Comparison of ENCODE assay signal across 9 cellular contexts in genomic region chr7:29146082-29146706, GRCh38. TPM values are rescaled to one million over a fixed set of nuclear protein-coding genes. Genes with fewer than 3 reads are reported as not detected.
DNase-seq lines count a peak whose midpoint lies in the region; ATAC-seq, FAIRE-seq and TF ChIP-seq lines count a peak whose summit lies in the region.
"Had no signal": no experiment of that assay in that cellular context is flagged by ENCODE, and none has a peak within 500 bp of the region (broad histone marks: within the 10 kb centered on the region; RNA-seq: fewer than 3 reads in every experiment).

Gene CPVL, minus strand, starts transcription at chr7:29146537. Its CDS starts 25,476 bp downstream, at chr7:29121061.

- TSS peak; percentile 65 for BruUV-seq in HepG2 (replicated peaks; lab: Mats Ljungman, UMichigan)

- no peaks in the 10 kb centered on the region for H4K20me1 ChIP-seq in DND-41 (ENCODE audit: insufficient read depth, low read length)
- no peaks in the 10 kb centered on the region for H4K20me1 ChIP-seq in HepG2 (ENCODE audit: insufficient read depth, low read length)

- H3K4me1 ChIP-seq in DND-41 (ENCODE audit: insufficient read depth, low read length) (peaks cover 36% of the 10 kb centered on the region), HepG2 (ENCODE audit: insufficient read depth, low read length) (peaks cover 65% of the 10 kb centered on the region)

- H3K27me3 Mint-ChIP-seq in central memory CD8-positive, alpha-beta T cell = peaks cover 76% of the 10 kb centered on the region
- peaks cover 67% of the 10 kb centered on the region for H3K27me3 Mint-ChIP-seq in stimulated activated naive CD8-positive, alpha-beta T cell treated with anti-CD3 and anti-CD28 coated beads, Interleukin-15, Interleukin-2, amounts not matched to agents 100 ng/mL and 50 ng/mL, for 24 hours

- H3K4me2 ChIP-seq in DND-41 (ENCODE audit: insufficient read depth, low read length) (peak within 1 kb of the TSS; percentile 96), HepG2 (ENCODE audit: low read depth, low read length) (peak within 1 kb of the TSS; percentile 95)

- H3K27me3 ChIP-seq in DND-41 (ENCODE audit: insufficient read depth, low read length, poor library complexity) (no peaks in the 10 kb centered on the region), HepG2 (ENCODE audit: control insufficient read depth in 1 of 2, insufficient read depth in 2 of 2, low read length in 2 of 2) (no peaks in the 10 kb centered on the region; a peak in 1 of 5 replicates)

- peak; percentile 69 to 73 for TF ChIP-seq POLR2A in HepG2 (IDR thresholded peaks at IDR 0.05; ENCODE audit: insufficient read depth in 1 of 2, low read depth in 2 of 2, low read length in 2 of 2)

- peaks cover 5% of the 10 kb centered on the region for H3K4me1 Mint-ChIP-seq in central memory CD8-positive, alpha-beta T cell
- H3K4me1 Mint-ChIP-seq in stimulated activated naive CD8-positive, alpha-beta T cell treated with anti-CD3 and anti-CD28 coated beads, Interleukin-15, Interleukin-2, amounts not matched to agents 100 ng/mL and 50 ng/mL, for 24 hours (ENCODE audit: low read depth) = no peaks in the 10 kb centered on the region

- no peaks in the 10 kb centered on the region; the same call in 1 of the 2 replicates for H3K36me3 ChIP-seq in DND-41 (ENCODE audit: insufficient read depth, low read length)
- no peaks in the 10 kb centered on the region for H3K36me3 ChIP-seq in HepG2 (replicated peaks in 1 of 2; ENCODE audit: control insufficient read depth in 1 of 2, insufficient read depth in 2 of 2, low read length in 2 of 2)

- H3K9me3 Mint-ChIP-seq in central memory CD8-positive, alpha-beta T cell = no peaks in the 10 kb centered on the region
- no peaks in the 10 kb centered on the region for H3K9me3 Mint-ChIP-seq in stimulated activated naive CD8-positive, alpha-beta T cell treated with anti-CD3 and anti-CD28 coated beads, Interleukin-15, Interleukin-2, amounts not matched to agents 100 ng/mL and 50 ng/mL, for 24 hours

- no peak for TF ChIP-seq EP300 in HepG2 (IDR thresholded peaks at IDR 0.05; ENCODE audit: low read depth in 2 of 2, low read length in 2 of 2)
- no peak for TF ChIP-seq EP300 in HepG2 (CRISPR knock-in tag; IDR thresholded peaks at IDR 0.05; ENCODE audit: borderline replicate concordance)

- intact Hi-C loops in HepG2 (cut with micrococcal nuclease; ENCODE audit: unreplicated experiment) = no loop called here

- POLR2A ChIA-PET in HepG2 (lab: Yijun Ruan, JAX) = interaction anchor here (0.9 to 3.0 kb wide), 11 partner anchors 11 to 265 kb away, joined by 3 to 21 read pairs (median 4); no protein-coding TSS in a partner anchor

- no peak within 1 kb of the TSS for H3K27ac Mint-ChIP-seq in central memory CD8-positive, alpha-beta T cell (ENCODE audit: low read depth)
- H3K27ac Mint-ChIP-seq in stimulated activated naive CD8-positive, alpha-beta T cell treated with anti-CD3 and anti-CD28 coated beads, Interleukin-15, Interleukin-2, amounts not matched to agents 100 ng/mL and 50 ng/mL, for 24 hours = no peak within 1 kb of the TSS

- DNase-seq in DND-41 (peak; percentile 87), NCI-H345 (lab: John Stamatoyannopoulos, UW) (peak; percentile 56), HepG2 (ENCODE audit: low spot score) (peak; percentile 71), NAMALWA (ENCODE audit: low spot score) (no peak), SW 1271 (lab: John Stamatoyannopoulos, UW) (no peak)
- no peak for DNase-seq in central memory CD8-positive, alpha-beta T cell (ENCODE audit: low spot score in 2 of 2)

- H3K9ac ChIP-seq in DND-41 (ENCODE audit: low read depth, low read length) = peak within 1 kb of the TSS; percentile 87
- H3K9ac ChIP-seq in HepG2 (ENCODE audit: insufficient read depth, low read depth, low read length) = peak within 1 kb of the TSS; percentile 70

- peak within 1 kb of the TSS; percentile 86 for H3K27ac ChIP-seq in DND-41 (ENCODE audit: low read length)
- H3K27ac ChIP-seq in HepG2 (ENCODE audit: extremely low read length, insufficient read depth, low read length) = peak within 1 kb of the TSS; percentile 68

- no peak for TF ChIP-seq RAD21 in HepG2 (CRISPR knock-in tag; IDR thresholded peaks at IDR 0.05)

- peak within 1 kb of the TSS; percentile 99 for H2AFZ ChIP-seq in DND-41 (ENCODE audit: low read depth, low read length)
- peak within 1 kb of the TSS; percentile 87 for H2AFZ ChIP-seq in HepG2 (ENCODE audit: low read length)

- H3K4me3 ChIP-seq in DND-41 (ENCODE audit: low read depth in 1 of 2, low read length in 2 of 2) (peak within 1 kb of the TSS; percentile 60 to 96), HepG2 (replicated peaks in 1 of 3; ENCODE audit: insufficient read depth in 1 of 3, low read depth in 2 of 3, low read length in 3 of 3) (peak within 1 kb of the TSS; percentile 75 to 85 (median 78))

- H3K9me3 ChIP-seq in DND-41 (ENCODE audit: insufficient read depth, low read length, severe bottlenecking) (no peaks in the 10 kb centered on the region), HepG2 (ENCODE audit: low read length) (no peaks in the 10 kb centered on the region)

- TF ChIP-seq CTCF in DND-41 (IDR thresholded peaks at IDR 0.05; ENCODE audit: borderline replicate concordance, extremely low read depth, low read length, poor library complexity, severe bottlenecking) = no peak
- no peak for TF ChIP-seq CTCF in HepG2 (CRISPR knock-in tag; IDR thresholded peaks at IDR 0.05)

- ATAC-seq in DND-41 (ENCODE audit: insufficient read depth, low read depth) = peak; percentile 97
- ATAC-seq in central memory CD8-positive, alpha-beta T cell (replicated peaks; ENCODE audit: extremely low read depth, poor library complexity, severe bottlenecking) = peak; percentile 19
- peak; percentile 84 for ATAC-seq in HepG2
- no peak for ATAC-seq in HG03097 (IDR thresholded peaks at IDR 0.05; ENCODE audit: low FRiP score, unreplicated experiment)

- in situ Hi-C loops in HepG2 (cut with HindIII; ENCODE audit: extremely low pct_ligation_motif_present, low pct_unique_long_range_greater_than_20kb) = no loop called here

- H3K79me2 ChIP-seq in DND-41 (ENCODE audit: insufficient read depth, low read length) (peaks cover 16% of the 10 kb centered on the region), HepG2 (ENCODE audit: insufficient read depth, low read length) (peaks cover 23% of the 10 kb centered on the region)

- FAIRE-seq in HepG2 (lab: Jason Lieb, UNC) = no peak
- FAIRE-seq: bronchial epithelial cell had no signal

- no peaks in the 10 kb centered on the region for H3K36me3 Mint-ChIP-seq in central memory CD8-positive, alpha-beta T cell (ENCODE audit: insufficient read depth)
- H3K36me3 Mint-ChIP-seq in stimulated activated naive CD8-positive, alpha-beta T cell treated with anti-CD3 and anti-CD28 coated beads, Interleukin-15, Interleukin-2, amounts not matched to agents 100 ng/mL and 50 ng/mL, for 24 hours (ENCODE audit: low read depth) = no peaks in the 10 kb centered on the region

- H3K4me3 Mint-ChIP-seq in central memory CD8-positive, alpha-beta T cell = peak within 1 kb of the TSS; percentile 37
- H3K4me3 Mint-ChIP-seq in stimulated activated naive CD8-positive, alpha-beta T cell treated with anti-CD3 and anti-CD28 coated beads, Interleukin-15, Interleukin-2, amounts not matched to agents 100 ng/mL and 50 ng/mL, for 24 hours = peak within 1 kb of the TSS; percentile 62

- 7% methylated on average over 19 of the region's 41 CpGs for WGBS in HepG2 (ENCODE audit: low lambda C conversion rate)

- CTCF ChIA-PET in HepG2 (lab: Yijun Ruan, JAX; ENCODE audit: low intra/inter-chr PET ratio, low total read pairs) = no interaction called here

TF ChIP-seq in HepG2, 621 proteins besides CTCF, POLR2A, EP300 and RAD21 (continues in another document):
- peak; percentile 25 for TF ChIP-seq YY1 (IDR thresholded peaks at IDR 0.05; ENCODE audit: insufficient read depth, insufficient replicate concordance, low read depth, low read length)
- no peak for TF ChIP-seq RORA (CRISPR knock-in tag; IDR thresholded peaks at IDR 0.05)
- peak; percentile 46 for TF ChIP-seq SPEN (CRISPR knock-in tag; IDR thresholded peaks at IDR 0.05; ENCODE audit: low read depth)
- TF ChIP-seq ZNF777 (CRISPR knock-in tag; IDR thresholded peaks at IDR 0.05) = no peak
- TF ChIP-seq NFE2 (CRISPR knock-in tag; IDR thresholded peaks at IDR 0.05) = no peak
- TF ChIP-seq ZNF616 (CRISPR knock-in tag; IDR thresholded peaks at IDR 0.05; ENCODE audit: low read depth) = 0 out of 2 replicates have a peak, but pooled peaks have one; percentile 53
- TF ChIP-seq, protein P1, sequence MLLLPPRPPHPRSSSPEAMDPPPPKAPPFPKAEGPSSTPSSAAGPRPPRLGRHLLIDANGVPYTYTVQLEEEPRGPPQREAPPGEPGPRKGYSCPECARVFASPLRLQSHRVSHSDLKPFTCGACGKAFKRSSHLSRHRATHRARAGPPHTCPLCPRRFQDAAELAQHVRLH (CRISPR knock-in tag; IDR thresholded peaks at IDR 0.05; ENCODE audit: borderline replicate concordance, low read depth) = no peak
- TF ChIP-seq CCDC6 (CRISPR knock-in tag; IDR thresholded peaks at IDR 0.05) = 0 out of 2 replicates have a peak, but pooled peaks have one; percentile 71
- TF ChIP-seq ZNF83 (CRISPR knock-in tag; IDR thresholded peaks at IDR 0.05; ENCODE audit: borderline replicate concordance) = 0 out of 2 replicates have a peak, but pooled peaks have one; percentile 64
- peak; percentile 91 for TF ChIP-seq ZNF263 (CRISPR knock-in tag; IDR thresholded peaks at IDR 0.05)

RNA-seq across cellular contexts. Expression of gene CPVL, which starts in this region (rescaled TPM):
- 30.7 and 59.2 TPM in 2 replicates for total RNA-seq in HepG2 (2016; rRNA removed; fragmentation: Illumina TruSeq; extraction: Trizol)
- total RNA-seq in HepG2 (2016; cell fraction: cytosol; rRNA removed; fragmentation: Illumina TruSeq; extraction: Trizol; ENCODE audit: low read depth) = 4.3 and 6.2 TPM in 2 replicates
- total RNA-seq in HepG2 (2016; cell fraction: insoluble cytoplasmic fraction; rRNA removed; fragmentation: Illumina TruSeq; extraction: Trizol) = 31.2 and 60.0 TPM in 2 replicates
- 7.0 and 7.3 TPM in 2 replicates for total RNA-seq in HepG2 (2016; cell fraction: membrane; rRNA removed; fragmentation: Illumina TruSeq; extraction: Trizol)
- 49.3 and 53.0 TPM in 2 replicates for total RNA-seq in HepG2 (2016; cell fraction: nucleus; rRNA removed; fragmentation: Illumina TruSeq; extraction: Trizol)
- 265 and 294 TPM in 2 replicates for polyA plus RNA-seq in HepG2 (2011; rRNA removed)
- 146 and 189 TPM in 2 replicates for polyA plus RNA-seq in HepG2 (2011; cell fraction: cytosol; rRNA removed)
- polyA plus RNA-seq in HepG2 (2011; cell fraction: nucleus; rRNA removed) = 43.3 and 47.4 TPM in 2 replicates
- 82.4 and 104 TPM in 2 replicates for polyA plus RNA-seq in HepG2 (2012)
- 4.6 and 4.9 TPM in 2 replicates for polyA plus RNA-seq in HepG2 (2016; cell fraction: cytosol; fragmentation: Illumina TruSeq; extraction: Trizol; ENCODE audit: low read depth)
- polyA plus RNA-seq in HepG2 (2016; cell fraction: insoluble cytoplasmic fraction; fragmentation: Illumina TruSeq; extraction: Trizol; ENCODE audit: low read depth) = 25.0 and 26.5 TPM in 2 replicates
- 4.6 and 5.3 TPM in 2 replicates for polyA plus RNA-seq in HepG2 (2016; cell fraction: membrane; fragmentation: Illumina TruSeq; extraction: Trizol; ENCODE audit: low read depth)
- 57.7 and 58.9 TPM in 2 replicates for polyA plus RNA-seq in HepG2 (2016; cell fraction: nucleus; fragmentation: Illumina TruSeq; extraction: Trizol; ENCODE audit: insufficient read depth, low read depth)
- 27.4 and 324 TPM in 2 replicates for polyA minus RNA-seq in HepG2 (2011; rRNA and poly(A)+ RNA removed; ENCODE audit: low replicate concordance)
- polyA minus RNA-seq in HepG2 (2011; cell fraction: cytosol; rRNA and poly(A)+ RNA removed) = 112 and 141 TPM in 2 replicates
- 56.5 and 70.9 TPM in 2 replicates for polyA minus RNA-seq in HepG2 (2011; cell fraction: nucleus; rRNA and poly(A)+ RNA removed)
- total RNA-seq: bronchial epithelial cell had no signal

Comparison
In these comparisons a context has a peak if more than half of its experiments do, and no peak if none do; other contexts are left out.
1. DNase-seq: peak in DND-41 (single experiment), NCI-H345 (single experiment) and HepG2 (single experiment); none in central memory CD8-positive, alpha-beta T cell (0 of 2), NAMALWA (single experiment) and SW 1271 (0 of 2).